Comparison of ENCODE assay signal across 8 cellular contexts in genomic region chr16:89246903-89247733, GRCh38. TPM values are rescaled to one million over a fixed set of nuclear protein-coding genes. Genes with fewer than 3 reads are reported as not detected.
DNase-seq lines count a peak whose midpoint lies in the region; ATAC-seq and TF ChIP-seq lines count a peak whose summit lies in the region.

No MANE protein-coding gene starts in this region.

- no peak for TF ChIP-seq RAD21 in IMR-90 (IDR thresholded peaks at IDR 0.05; ENCODE audit: low read length)

- H2BK15ac ChIP-seq in IMR-90 (ENCODE audit: low read depth, low read length) = no peak overlapping the region

- no TSS peak for BruUV-seq in IMR-90 (replicated peaks; lab: Mats Ljungman, UMichigan)

- peak overlapping the region; percentile 26; the same call in 1 of the 2 replicates for H3K27ac ChIP-seq in IMR-90 (ENCODE audit: insufficient read depth, low read length)
- H3K27ac ChIP-seq in SK-N-MC = no peak overlapping the region
- peak overlapping the region in 1 of 2 donors; percentile 6 for H3K27ac ChIP-seq in ovary
- peak overlapping the region in 1 of 2 donors; percentile 53 for H3K27ac ChIP-seq in testis

- CTCF ChIA-PET in IMR-90 (lab: Yijun Ruan, JAX) = no interaction called here

- dilution Hi-C loops in IMR-90 (cut with HindIII; ENCODE audit: low sequenced_read_pairs, unreplicated experiment) = no loop called here

- H3K36me3 Mint-ChIP-seq in activated naive CD8-positive, alpha-beta T cell = peaks cover 4% of the 10 kb centered on the region

- H2AFZ ChIP-seq in IMR-90 (replicated peaks; ENCODE audit: low read length, poor library complexity) = peak overlapping the region; percentile 91

- H3K56ac ChIP-seq in IMR-90 (ENCODE audit: extremely low read depth, insufficient read depth, low read length) = no peak overlapping the region

- H3K4me1 Mint-ChIP-seq in activated naive CD8-positive, alpha-beta T cell (ENCODE audit: low read depth) = peaks cover 14% of the 10 kb centered on the region

- POLR2A ChIA-PET in IMR-90 (lab: Charles Lee; ENCODE audit: unreplicated experiment) = no interaction called here

- H2AK5ac ChIP-seq in IMR-90 (ENCODE audit: low read depth, low read length) = 0 out of 2 replicates have a peak overlapping the region, but pooled peaks have one; percentile 63

- peak overlapping the region; percentile 8 to 71; a peak in 2 of 4 replicates for H4K8ac ChIP-seq in IMR-90 (ENCODE audit: low read depth in 2 of 2, low read length in 2 of 2)

- H3K27me3 ChIP-seq in IMR-90 (ENCODE audit: control insufficient read depth, insufficient read depth, low read length) (no peaks in the 10 kb centered on the region), ovary (no peaks in the 10 kb centered on the region), testis (no peaks in the 10 kb centered on the region)

- no peaks in the 10 kb centered on the region for H4K20me1 ChIP-seq in IMR-90 (ENCODE audit: insufficient read depth, low read length)

- no peaks in the 10 kb centered on the region for H3K36me3 ChIP-seq in IMR-90 (ENCODE audit: control insufficient read depth, insufficient read depth, low read length)
- no peaks in the 10 kb centered on the region for H3K36me3 ChIP-seq in SK-N-MC (ENCODE audit: insufficient read depth, low read length)
- H3K36me3 ChIP-seq in ovary = no peaks in the 10 kb centered on the region
- H3K36me3 ChIP-seq in testis (ENCODE audit: low read depth, missing control alignments) = no peaks in the 10 kb centered on the region

- no peak overlapping the region for H2BK5ac ChIP-seq in IMR-90 (ENCODE audit: low read depth, low read length, poor library complexity, severe bottlenecking)

- TF ChIP-seq EP300 in ovary (IDR thresholded peaks at IDR 0.05) = no peak

- H3K9me1 ChIP-seq in IMR-90 (ENCODE audit: insufficient read depth, low read length) = no peaks in the 10 kb centered on the region; the same call in 1 of the 2 replicates

- H3K14ac ChIP-seq in IMR-90 (replicated peaks; ENCODE audit: low read depth, low read length) = no peak overlapping the region

- no peak overlapping the region; the same call in 1 of the 2 replicates for H4K91ac ChIP-seq in IMR-90 (ENCODE audit: insufficient read depth, low read depth, low read length)

- H3K18ac ChIP-seq in IMR-90 (ENCODE audit: low read depth, low read length) = no peak overlapping the region

- 3% methylated on average over 41 of the region's 78 CpGs; no CpG with 5 or more reads in 1 of the 2 experiments for WGBS in IMR-90 (ENCODE audit: extremely low coverage in 2 of 2, insufficient read length in 1 of 2), 2 experiments
- WGBS in ovary, 3 donors = 1% methylated on average over 25 to 78 of the region's 78 CpGs
- WGBS in testis, 2 donors = 2 to 5% methylated on average over 25 to 54 of the region's 78 CpGs

- DNase-seq in CD1c-positive myeloid dendritic cell (ENCODE audit: extremely low spot score) (peak; percentile 93), IMR-90 (peak; percentile 79), SK-N-MC (ENCODE audit: low read depth, low spot score) (no peak), Right ventricle myocardium inferior (ENCODE audit: missing footprints) (peak; percentile 92), ovary (peak; percentile 92 to 98 (median 96)), testis (peak; percentile 94)

- H3K4me3 Mint-ChIP-seq in activated naive CD8-positive, alpha-beta T cell = peak overlapping the region; percentile 80

- ATAC-seq in GM19467 (IDR thresholded peaks at IDR 0.05; ENCODE audit: unreplicated experiment) (peak; percentile 51), IMR-90 (ENCODE audit: low read depth) (peak; percentile 99), Right ventricle myocardium inferior (peak; percentile 98)

- H3K9ac ChIP-seq in IMR-90 (ENCODE audit: low read depth, low read length) (peak overlapping the region; percentile 32), SK-N-MC (ENCODE audit: insufficient read length) (no peak overlapping the region)

- H3K4me1 ChIP-seq in IMR-90 (ENCODE audit: control insufficient read depth, insufficient read depth, low read length) (peaks cover 3% of the 10 kb centered on the region), ovary (ENCODE audit: insufficient read depth) (peaks cover 5% of the 10 kb centered on the region), testis (peaks cover 6% of the 10 kb centered on the region)

- no peak for TF ChIP-seq POLR2A in IMR-90 (IDR thresholded peaks at IDR 0.05; ENCODE audit: low read depth, low read length)
- TF ChIP-seq POLR2A in ovary (IDR thresholded peaks at IDR 0.05) = no peak
- no peak for TF ChIP-seq POLR2A in testis (IDR thresholded peaks at IDR 0.05)

- TF ChIP-seq CTCF in IMR-90 (conservative IDR thresholded peaks at IDR 0.05; ENCODE audit: low read depth, low read length) = 0 out of 2 replicates have a peak, but pooled peaks have one; percentile 16
- no peak for TF ChIP-seq CTCF in ovary (IDR thresholded peaks at IDR 0.05)
- TF ChIP-seq CTCF in testis (IDR thresholded peaks at IDR 0.05) = no peak

- no peak overlapping the region for H2BK120ac ChIP-seq in IMR-90 (ENCODE audit: low read depth, low read length)

- H2AK9ac ChIP-seq in IMR-90 (replicated peaks; ENCODE audit: low read depth, low read length, poor library complexity) = peak overlapping the region; percentile 7

- no peak overlapping the region for H2BK20ac ChIP-seq in IMR-90 (ENCODE audit: low read depth, low read length)

- peak overlapping the region; percentile 80 for H3K4me2 ChIP-seq in IMR-90 (ENCODE audit: low read depth, low read length)

- no peaks in the 10 kb centered on the region; the same call in 1 of the 2 replicates for H3K9me3 ChIP-seq in IMR-90 (ENCODE audit: control insufficient read depth, insufficient read depth, low read length)
- no peaks in the 10 kb centered on the region for H3K9me3 ChIP-seq in SK-N-MC (ENCODE audit: low read depth, low read length)
- H3K9me3 ChIP-seq in ovary = no peaks in the 10 kb centered on the region
- no peaks in the 10 kb centered on the region for H3K9me3 ChIP-seq in testis

- peak overlapping the region; percentile 8; the same call in 1 of the 2 replicates for H3K4ac ChIP-seq in IMR-90 (ENCODE audit: low read depth, low read length)

- in situ Hi-C loops in IMR-90 (cut with MboI; ENCODE audit: low sequenced_read_pairs) = no loop called here

- peaks cover 0 to 6% of the 10 kb centered on the region in 2 experiments; a peak in 2 of 4 replicates for H3K79me1 ChIP-seq in IMR-90 (ENCODE audit: low read depth in 1 of 2, low read length in 2 of 2)

- no peaks in the 10 kb centered on the region for H3K27me3 Mint-ChIP-seq in activated naive CD8-positive, alpha-beta T cell

- H3K9me3 Mint-ChIP-seq in activated naive CD8-positive, alpha-beta T cell (ENCODE audit: low read depth) = no peaks in the 10 kb centered on the region

- no peak overlapping the region for H3K27ac Mint-ChIP-seq in activated naive CD8-positive, alpha-beta T cell

- H4K5ac ChIP-seq in IMR-90 (ENCODE audit: low read depth, low read length) = 0 out of 2 replicates have a peak overlapping the region, but pooled peaks have one; percentile 12

- intact Hi-C loops in IMR-90 (cut with micrococcal nuclease) = no loop called here
- intact Hi-C loops in Right ventricle myocardium inferior (cut with DNase I) = loop anchor here (10.0 kb wide), 2 partner anchors 258 to 398 kb away; partner anchors contain the start of gene SPG7
- intact Hi-C loops in ovary (cut with DNase I) = loop anchor here in 3 of 4 donors (2.0 to 10.0 kb wide), 3 partner anchors 238 to 318 kb away; partner anchors contain the start of gene RPL13 (in 1 of the 3)
- intact Hi-C loops in testis (cut with DNase I; ENCODE audit: low total_unique reads) = no loop called here

- H3K23ac ChIP-seq in IMR-90 (ENCODE audit: low read depth, low read length) = no peak overlapping the region

- peak overlapping the region; percentile 61 for H3K4me3 ChIP-seq in IMR-90 (ENCODE audit: insufficient read depth, low read depth, low read length)
- peak overlapping the region; percentile 62 for H3K4me3 ChIP-seq in SK-N-MC
- peak overlapping the region; percentile 34 for H3K4me3 ChIP-seq in ovary
- peak overlapping the region; percentile 41 to 63 for H3K4me3 ChIP-seq in testis

TF ChIP-seq in IMR-90, 13 proteins besides CTCF, POLR2A, EP300 and RAD21:
- TF ChIP-seq USF2 (IDR thresholded peaks at IDR 0.05; ENCODE audit: low read depth, low read length) (no peak), NFE2L2 (IDR thresholded peaks at IDR 0.05; ENCODE audit: low read depth, low read length) (no peak), MAFK (IDR thresholded peaks at IDR 0.05; ENCODE audit: low read depth, low read length) (no peak), FOS (IDR thresholded peaks at IDR 0.05; ENCODE audit: low read depth, low read length) (no peak), MXI1 (IDR thresholded peaks at IDR 0.05; ENCODE audit: borderline replicate concordance, low read depth, low read length) (0 out of 2 replicates have a peak, but pooled peaks have one; percentile 31), CEBPB (IDR thresholded peaks at IDR 0.05; ENCODE audit: low read depth, low read length) (no peak), RFX5 (IDR thresholded peaks at IDR 0.05; ENCODE audit: low read depth, low read length) (no peak), MAZ (IDR thresholded peaks at IDR 0.05; ENCODE audit: borderline replicate concordance, low read depth, low read length) (no peak)

RNA-seq across cellular contexts. Expression of gene ZNF778, which starts 29.6 kb away (rescaled TPM):
- 8.3 and 9.9 TPM in 2 replicates for total RNA-seq in IMR-90 (2012; rRNA removed)
- 4.1 and 5.6 TPM in 2 replicates for polyA plus RNA-seq in IMR-90 (2012; rRNA removed)
- 1.6 and 2.1 TPM in 2 replicates for polyA plus RNA-seq in IMR-90 (2012; cell fraction: cytosol; rRNA removed)
- polyA plus RNA-seq in IMR-90 (2012; cell fraction: nucleus; rRNA removed; ENCODE audit: low replicate concordance) = 10.5 and 11.8 TPM in 2 replicates
- total RNA-seq in Right ventricle myocardium inferior = 6.9 TPM
- total RNA-seq in ovary = 10 to 100 TPM in 3 of 7 donors, 1 to 10 TPM in 4; 7.8 to 71.9 (median 8.4) TPM
- 1 to 10 TPM; 1.8 to 5.0 TPM for polyA plus RNA-seq in ovary
- total RNA-seq in testis = 10 to 100 TPM; 29.8 to 32.9 TPM
- polyA plus RNA-seq in testis (ENCODE audit: insufficient read depth, low read depth, low replicate concordance) = 21.0 TPM

RNA-seq across cellular contexts. Expression of gene SLC22A31, which starts 46.8 kb away (rescaled TPM):
- total RNA-seq in IMR-90 (2012; rRNA removed) = 0.18 and 0.56 TPM in 2 replicates
- 5.0 and 5.5 TPM in 2 replicates for polyA plus RNA-seq in IMR-90 (2012; rRNA removed)
- 2.8 and 4.2 TPM in 2 replicates for polyA plus RNA-seq in IMR-90 (2012; cell fraction: cytosol; rRNA removed)
- polyA plus RNA-seq in IMR-90 (2012; cell fraction: nucleus; rRNA removed; ENCODE audit: low replicate concordance) = 48.5 and 137 TPM in 2 replicates
- not detected for total RNA-seq in Right ventricle myocardium inferior
- total RNA-seq in ovary = 1 to 10 TPM in 5 of 7 donors, under 1 TPM in 1, not detected in 1; 0.94 to 7.8 (median 3.6) TPM
- 1 to 10 TPM in 1 of 2 donors, not detected in 1; 2.0 TPM for polyA plus RNA-seq in ovary
- total RNA-seq in testis = 1 to 10 TPM; 3.9 to 8.2 TPM
- 6.2 TPM for polyA plus RNA-seq in testis (ENCODE audit: insufficient read depth, low read depth, low replicate concordance)

Comparison
In these comparisons a context has a peak if more than half of its experiments do, and no peak if none do; other contexts are left out.
1. intact Hi-C loops: an anchor here in Right ventricle myocardium inferior (10.0 kb wide) and ovary (2.0 to 10.0 kb wide); none called in IMR-90 and testis.